17 cellular contexts compared by ENCODE assay signal in the genomic region with DNA sequence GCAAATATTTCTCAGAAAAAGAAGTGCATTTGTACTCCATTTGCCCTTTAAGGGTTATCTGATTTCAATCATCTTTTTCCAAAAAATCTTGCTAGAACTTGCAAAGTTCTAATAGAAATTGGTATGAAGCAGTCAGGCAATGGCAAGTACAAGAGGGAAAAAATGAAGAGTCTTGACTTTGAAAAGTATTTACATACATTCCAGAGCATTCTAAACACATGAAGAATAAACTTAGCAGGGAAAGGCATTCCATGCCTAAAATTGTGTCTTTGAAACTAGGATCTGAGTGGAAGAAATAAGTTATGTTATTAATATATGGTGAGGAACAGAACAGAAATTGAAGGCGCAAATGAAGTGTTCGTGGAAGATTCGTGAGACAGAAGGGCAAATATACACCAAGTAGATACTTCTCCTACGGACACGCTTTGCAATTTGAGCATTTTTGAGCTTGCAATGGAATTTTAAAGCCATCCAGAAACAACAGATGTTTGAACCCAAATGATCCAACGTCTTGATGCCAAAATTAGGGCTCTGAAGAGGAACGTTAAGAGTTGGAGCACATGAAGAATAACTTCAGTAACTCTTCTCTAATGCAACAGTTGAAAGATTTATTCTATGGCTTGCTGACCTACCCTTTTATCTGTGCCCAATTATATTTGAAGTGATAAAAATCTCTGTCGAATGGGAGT. TPM values are rescaled to one million over a fixed set of nuclear protein-coding genes. Genes with fewer than 3 reads are reported as not detected.
A peak's percentile ranks its signal among the peaks of the same experiment; 100 is the strongest.
DNase-seq lines count a peak whose midpoint lies in the region; ATAC-seq and TF ChIP-seq lines count a peak whose summit lies in the region.
"Had no signal": no experiment of that assay in that cellular context is flagged by ENCODE, and none has a peak within 500 bp of the region (broad histone marks: within the 10 kb centered on the region; RNA-seq: fewer than 3 reads in every experiment).

No MANE protein-coding gene starts in this region.

- TF ChIP-seq CTCF in heart right ventricle (IDR thresholded peaks at IDR 0.05) (no peak), choroid plexus epithelial cell (conservative IDR thresholded peaks at IDR 0.05; ENCODE audit: low read depth, low read length) (no peak), left lung (IDR thresholded peaks at IDR 0.05) (no peak), thoracic aorta (IDR thresholded peaks at IDR 0.05) (no peak), thyroid gland (IDR thresholded peaks at IDR 0.05) (no peak)

- 62 to 66% methylated on average over 8 of the region's 8 CpGs for WGBS in heart right ventricle, 2 donors
- WGBS in thyroid gland, 2 donors: 66 to 69% methylated on average over 8 of the region's 8 CpGs

- no peaks in the 10 kb centered on the region for H3K27me3 ChIP-seq in heart right ventricle
- H3K27me3 ChIP-seq in left lung: no peaks in the 10 kb centered on the region
- H3K27me3 ChIP-seq in thoracic aorta (replicated peaks; ENCODE audit: insufficient read depth): no peaks in the 10 kb centered on the region
- no peaks in the 10 kb centered on the region for H3K27me3 ChIP-seq in thyroid gland

- H3K36me3 ChIP-seq in heart right ventricle (no peaks in the 10 kb centered on the region), left lung (no peaks in the 10 kb centered on the region), thoracic aorta (no peaks in the 10 kb centered on the region), thyroid gland (no peaks in the 10 kb centered on the region)

- peaks cover 3 to 53% (median 40%) of the 10 kb centered on the region in 9 donors for H3K4me1 ChIP-seq in heart right ventricle
- peaks cover 0 to 5% of the 10 kb centered on the region in 2 donors for H3K4me1 ChIP-seq in left lung
- H3K4me1 ChIP-seq in thoracic aorta (ENCODE audit: control insufficient read depth in 1 of 2, low read depth in 2 of 2): peaks cover 15 to 27% of the 10 kb centered on the region in 2 donors
- peaks cover 0 to 12% of the 10 kb centered on the region in 2 donors for H3K4me1 ChIP-seq in thyroid gland

- H3K27ac ChIP-seq in heart right ventricle: peak overlapping the region in 6 of 10 donors; percentile 5 to 76 (median 64)
- no peak overlapping the region for H3K27ac ChIP-seq in left lung
- no peak overlapping the region for H3K27ac ChIP-seq in thoracic aorta
- no peak overlapping the region for H3K27ac ChIP-seq in thyroid gland

- TF ChIP-seq POLR2A in thyroid gland (IDR thresholded peaks at IDR 0.05): no peak

- intact Hi-C loops in heart right ventricle (cut with DNase I) (loop anchor here in 1 of 10 donors (5.0 kb wide), 1 partner anchor 37 kb away; no protein-coding TSS in a partner anchor), Right ventricle myocardium superior (cut with DNase I) (no loop called here), left lung (cut with DNase I) (no loop called here), thyroid gland (cut with DNase I) (no loop called here)

- DNase-seq in heart right ventricle: no peak
- no peak for DNase-seq in Right ventricle myocardium superior
- DNase-seq in choroid plexus epithelial cell (ENCODE audit: low read depth): peak; percentile 44
- DNase-seq in left lung: no peak
- DNase-seq in thoracic aorta (ENCODE audit: low spot score): no peak
- no peak for DNase-seq in activated CD4-positive, CD25-positive, alpha-beta regulatory T cell treated with anti-CD3 and anti-CD28 coated beads, Interleukin-2, amount 50 U/mL, for 72 hours
- DNase-seq in HPDE6-E6E7 (ENCODE audit: extremely low spot score): no peak
- no peak for DNase-seq in thyroid gland
- DNase-seq: 8988T, C1 segment of cervical spinal cord, DMS153, NCI-H1436, NCI-H2029 treated with DMSO at 0.1 percent for 48 hours, NCI-H510A, NCI-H82 had no signal

- no peak overlapping the region for H3K4me3 ChIP-seq in heart right ventricle
- no peak overlapping the region for H3K4me3 ChIP-seq in choroid plexus epithelial cell (ENCODE audit: low read depth, low read length)
- no peak overlapping the region for H3K4me3 ChIP-seq in left lung
- H3K4me3 ChIP-seq in thoracic aorta: peak overlapping the region; percentile 29
- H3K4me3 ChIP-seq in thyroid gland (replicated peaks in 1 of 3): no peak overlapping the region

- H3K9me3 ChIP-seq in heart right ventricle: no peaks in the 10 kb centered on the region
- no peaks in the 10 kb centered on the region for H3K9me3 ChIP-seq in left lung
- no peaks in the 10 kb centered on the region for H3K9me3 ChIP-seq in thoracic aorta
- no peaks in the 10 kb centered on the region for H3K9me3 ChIP-seq in thyroid gland

- ATAC-seq in heart right ventricle: peak in 1 of 8 donors; percentile 34
- ATAC-seq in Right ventricle myocardium superior (ENCODE audit: poor library complexity): no peak
- ATAC-seq in left lung: peak; percentile 57
- ATAC-seq in thoracic aorta (ENCODE audit: insufficient number of reproducible peaks, low FRiP score, low read depth): no peak
- ATAC-seq: HCT116, Panc1 had no signal

RNA-seq across cellular contexts. Expression of a gene that starts 40.6 kb away (rescaled TPM):
- total RNA-seq in heart right ventricle (100 to 1,000 TPM; 179 to 234 (median 204) TPM), Right ventricle myocardium superior (167 TPM), left lung (100 to 1,000 TPM; 174 to 192 TPM), thoracic aorta (100 to 1,000 TPM; 165 to 224 TPM), thyroid gland (100 to 1,000 TPM; 142 to 522 (median 198) TPM)
- 100 to 1,000 TPM; 139 to 168 TPM for polyA plus RNA-seq in heart right ventricle

Comparison
In these comparisons a context has a peak if more than half of its experiments do, and no peak if none do; other contexts are left out.
1. H3K27ac ChIP-seq: peak in heart right ventricle (6 of 10); none in left lung (0 of 2), thoracic aorta (0 of 2) and thyroid gland (0 of 3).